In the genomic region with DNA sequence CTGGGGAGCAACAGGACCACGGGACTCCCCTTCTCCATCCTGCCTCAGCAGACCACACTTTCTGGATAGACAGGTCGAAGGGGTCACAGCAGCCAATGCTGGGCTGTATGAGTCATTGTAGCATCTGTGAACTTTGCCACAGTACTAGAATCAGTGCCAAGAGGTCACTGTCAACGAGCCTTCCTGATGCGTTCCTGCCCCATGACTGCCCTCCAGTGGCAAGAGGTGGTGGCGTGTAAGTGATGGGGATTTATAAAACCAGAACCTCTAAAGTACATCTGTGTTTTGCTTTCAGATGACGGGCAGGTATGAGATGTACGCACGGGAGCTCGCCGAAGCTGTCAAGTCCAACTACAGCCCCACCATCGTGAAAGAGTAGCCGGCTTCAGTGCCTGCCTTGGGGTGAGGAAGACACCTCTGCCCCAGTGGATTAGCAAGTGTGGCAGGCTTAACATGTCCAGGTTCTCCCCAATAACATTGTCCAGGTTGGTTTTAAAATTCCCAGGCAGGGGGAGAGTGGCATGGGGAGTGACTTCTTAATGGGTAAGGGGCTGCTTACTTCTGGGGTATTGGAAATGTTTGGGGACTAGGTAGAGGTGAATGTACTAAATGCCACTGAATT, we compare ENCODE assay signal across 8 cellular contexts. TPM values are rescaled to one million over a fixed set of nuclear protein-coding genes. Genes with fewer than 3 reads are reported as not detected.
DNase-seq lines count a peak whose midpoint lies in the region; FAIRE-seq and TF ChIP-seq lines count a peak whose summit lies in the region.

No MANE protein-coding gene starts in this region.

- H3K9me3 ChIP-seq in PC-9 (ENCODE audit: insufficient read depth, low read depth) (no peaks in the 10 kb centered on the region), neuronal stem cell (replicated peaks in 1 of 2; ENCODE audit: control insufficient read depth in 2 of 2, insufficient read depth in 1 of 2, low read depth in 1 of 2, low read length in 2 of 2) (no peaks in the 10 kb centered on the region), suprapubic skin (no peaks in the 10 kb centered on the region)

- intact Hi-C loops in PC-9 (cut with micrococcal nuclease; ENCODE audit: unreplicated experiment) = loop anchor here (2.0 to 10.0 kb wide), 2 partner anchors 103 to 201 kb away; no protein-coding TSS in a partner anchor

- TF ChIP-seq POLR2A in suprapubic skin (IDR thresholded peaks at IDR 0.05) = no peak

- no peak overlapping the region for H2BK120ac ChIP-seq in neuronal stem cell (ENCODE audit: low read depth, low read length)

- H2BK12ac ChIP-seq in neuronal stem cell (ENCODE audit: low read length) = no peak overlapping the region

- H3K4me1 ChIP-seq in PC-9 (replicated peaks; ENCODE audit: insufficient read depth) = peaks cover 26% of the 10 kb centered on the region
- peaks cover 0 to 2% of the 10 kb centered on the region in 2 donors for H3K4me1 ChIP-seq in neuronal stem cell (ENCODE audit: control insufficient read depth in 2 of 2, insufficient read depth in 1 of 2, low read depth in 1 of 2, low read length in 2 of 2)
- H3K4me1 ChIP-seq in suprapubic skin = peaks cover 19% of the 10 kb centered on the region

- H3K18ac ChIP-seq in neuronal stem cell (ENCODE audit: low read length) = no peak overlapping the region

- peak overlapping the region; percentile 16 for H2AK5ac ChIP-seq in neuronal stem cell (ENCODE audit: low read depth, low read length)

- no peak overlapping the region for H3K4me3 Mint-ChIP-seq in activated T-cell treated with anti-CD3 and anti-CD28 coated beads, Interleukin-2, amount 50 U/mL, for 24 hours

- H2AFZ ChIP-seq in PC-9 (no peak overlapping the region), neuronal stem cell (ENCODE audit: low read length) (no peak overlapping the region)

- H3K27me3 ChIP-seq in BJ (ENCODE audit: control insufficient read depth, insufficient read depth, low read length) = no peaks in the 10 kb centered on the region; the same call in 1 of the 2 replicates
- H3K27me3 ChIP-seq in PC-9 (ENCODE audit: insufficient read depth, low read depth) = no peaks in the 10 kb centered on the region
- H3K27me3 ChIP-seq in neuronal stem cell (ENCODE audit: control insufficient read depth in 3 of 3, insufficient read depth in 3 of 3, low read depth in 1 of 3, low read length in 3 of 3) = peaks cover 0 to 29% (median 0%) of the 10 kb centered on the region in 3 experiments
- no peaks in the 10 kb centered on the region for H3K27me3 ChIP-seq in suprapubic skin

- no peak overlapping the region for H2BK15ac ChIP-seq in neuronal stem cell (ENCODE audit: low read length)

- H3F3A ChIP-seq in PC-9 (ENCODE audit: insufficient read depth, low read depth) = peaks cover 5% of the 10 kb centered on the region; the same call in 1 of the 2 replicates

- H3K36me3 ChIP-seq in BJ (ENCODE audit: control insufficient read depth, insufficient read depth, low read length) (no peaks in the 10 kb centered on the region), PC-9 (ENCODE audit: low read depth) (no peaks in the 10 kb centered on the region), neuronal stem cell (replicated peaks in 1 of 2; ENCODE audit: control insufficient read depth in 2 of 2, insufficient read depth in 2 of 2, low read length in 2 of 2) (no peaks in the 10 kb centered on the region), suprapubic skin (no peaks in the 10 kb centered on the region)

- H3K79me1 ChIP-seq in neuronal stem cell (ENCODE audit: low read depth, low read length) = no peaks in the 10 kb centered on the region

- DNase-seq in BJ (ENCODE audit: low read depth) (no peak), GM19239 (ENCODE audit: insufficient read length, low spot score) (peak; percentile 81), HT-29 (ENCODE audit: low spot score) (peak; percentile 76), PC-9 (peak; percentile 66 to 68), fibroblast of peridontal ligament (ENCODE audit: extremely low read depth) (peak; percentile 72), neuronal stem cell (ENCODE audit: low spot score) (peak; percentile 59), suprapubic skin (ENCODE audit: low spot score in 2 of 2) (peak; percentile 85 to 88)
- peak; percentile 83 for DNase-seq in activated T-cell treated with anti-CD3 and anti-CD28 coated beads, Interleukin-2, amount 50 U/mL, for 24 hours

- H3K4ac ChIP-seq in neuronal stem cell (ENCODE audit: low read length) = no peak overlapping the region

- POLR2A ChIA-PET in BJ (lab: Charles Lee) (no interaction called here), PC-9 (lab: Charles Lee; ENCODE audit: unreplicated experiment) (no interaction called here)

- TF ChIP-seq CTCF in BJ (IDR thresholded peaks at IDR 0.05; ENCODE audit: insufficient read depth, low read depth, low read length) (peak; percentile 89), PC-9 (conservative IDR thresholded peaks at IDR 0.05) (peak; percentile 91), suprapubic skin (IDR thresholded peaks at IDR 0.05) (peak; percentile 69 to 85)

- CTCF ChIA-PET in BJ (lab: Yijun Ruan, JAX) (interaction anchor here (0.7 to 2.7 kb wide), 13 partner anchors 9 to 237 kb away, joined by 3 to 11 read pairs (median 3); no protein-coding TSS in a partner anchor), PC-9 (lab: Charles Lee) (interaction anchor here (0.7 kb wide), 1 partner anchor 612 kb away, joined by 3 read pairs; no protein-coding TSS in a partner anchor)

- H3K27ac Mint-ChIP-seq in activated T-cell treated with anti-CD3 and anti-CD28 coated beads, Interleukin-2, amount 50 U/mL, for 24 hours = peak overlapping the region; percentile 26

- H4K20me1 ChIP-seq in PC-9 (ENCODE audit: insufficient read depth) = peaks cover under 1% of the 10 kb centered on the region; the same call in 1 of the 2 replicates

- no peak for TF ChIP-seq EP300 in suprapubic skin (IDR thresholded peaks at IDR 0.05)

- no peak overlapping the region for H4K91ac ChIP-seq in neuronal stem cell (ENCODE audit: low read depth, low read length, poor library complexity)

- H3K4me3 ChIP-seq in BJ (ENCODE audit: low read depth, low read length) = no peak overlapping the region
- no peak overlapping the region for H3K4me3 ChIP-seq in PC-9
- no peak overlapping the region for H3K4me3 ChIP-seq in neuronal stem cell (ENCODE audit: low read length in 2 of 2)
- no peak overlapping the region for H3K4me3 ChIP-seq in suprapubic skin

- H3K4me1 Mint-ChIP-seq in activated T-cell treated with anti-CD3 and anti-CD28 coated beads, Interleukin-2, amount 50 U/mL, for 24 hours (ENCODE audit: low read depth) = peaks cover 11% of the 10 kb centered on the region

- H3K9me3 Mint-ChIP-seq in activated T-cell treated with anti-CD3 and anti-CD28 coated beads, Interleukin-2, amount 50 U/mL, for 24 hours = no peaks in the 10 kb centered on the region

- no peaks in the 10 kb centered on the region for H3K79me2 ChIP-seq in PC-9 (ENCODE audit: low read depth)

- H3K23ac ChIP-seq in neuronal stem cell (ENCODE audit: low read depth, low read length, poor library complexity) = no peak overlapping the region

- H3K27me3 Mint-ChIP-seq in activated T-cell treated with anti-CD3 and anti-CD28 coated beads, Interleukin-2, amount 50 U/mL, for 24 hours = no peaks in the 10 kb centered on the region

- no TSS peak for BruUV-seq in PC-9 (replicated peaks; lab: Mats Ljungman, UMichigan)

- FAIRE-seq in GM19239 (lab: Jason Lieb, UNC) = peak; percentile 97

- H3K4me2 ChIP-seq in PC-9 (peak overlapping the region; percentile 41; the same call in 1 of the 2 replicates), neuronal stem cell (ENCODE audit: insufficient read depth, low read length, poor library complexity, severe bottlenecking) (no peak overlapping the region)

- H2BK5ac ChIP-seq in neuronal stem cell (ENCODE audit: low read length) = no peak overlapping the region

- H4K8ac ChIP-seq in neuronal stem cell (ENCODE audit: low read depth, low read length) = no peak overlapping the region

- H3K27ac ChIP-seq in PC-9 (no peak overlapping the region), neuronal stem cell (replicated peaks; ENCODE audit: low read length) (no peak overlapping the region), suprapubic skin (no peak overlapping the region)

- no peaks in the 10 kb centered on the region for H3K36me3 Mint-ChIP-seq in activated T-cell treated with anti-CD3 and anti-CD28 coated beads, Interleukin-2, amount 50 U/mL, for 24 hours (ENCODE audit: low read depth)

- no CpG with 5 or more reads among the region's 12 CpGs for WGBS in neuronal stem cell (ENCODE audit: extremely low coverage in 2 of 2, insufficient read length in 2 of 2, insufficient replicate concordance in 1 of 2), 2 donors
- WGBS in suprapubic skin = 4% methylated on average over 12 of the region's 12 CpGs

- no peaks in the 10 kb centered on the region for H3K9me2 ChIP-seq in PC-9 (ENCODE audit: insufficient read depth)

- H3K9ac ChIP-seq in neuronal stem cell (ENCODE audit: low read depth, low read length, poor library complexity) = no peak overlapping the region

- no peak overlapping the region for H3K14ac ChIP-seq in neuronal stem cell (ENCODE audit: low read length)

RNA-seq across cellular contexts. Expression of a gene that starts 29.4 kb away (rescaled TPM):
- polyA plus RNA-seq in BJ (2011; rRNA removed) = 81.1 and 131 TPM in 2 replicates
- polyA minus RNA-seq in BJ (2011; rRNA and poly(A)+ RNA removed) = 107 and 186 TPM in 2 replicates
- 178 and 179 TPM in 2 replicates for total RNA-seq in HT-29 (2014; rRNA removed; shearing (Covaris generic))
- 69.1 and 80.2 TPM in 2 replicates for total RNA-seq in PC-9 (2021)
- 35.1 TPM for polyA plus RNA-seq in neuronal stem cell (2013, experiment 1 of 2)
- polyA plus RNA-seq in neuronal stem cell (2013, experiment 2 of 2) = 35.4 TPM
- 10 to 100 TPM; 75.2 to 97.5 (median 93.0) TPM for total RNA-seq in suprapubic skin

RNA-seq across cellular contexts. Expression of a gene that starts 30.3 kb away (rescaled TPM):
- polyA plus RNA-seq in BJ (2011; rRNA removed) = 168 and 231 TPM in 2 replicates
- polyA minus RNA-seq in BJ (2011; rRNA and poly(A)+ RNA removed) = 74.7 and 116 TPM in 2 replicates
- total RNA-seq in HT-29 (2014; rRNA removed; shearing (Covaris generic)) = 170 and 171 TPM in 2 replicates
- 77.1 and 117 TPM in 2 replicates for total RNA-seq in PC-9 (2021)
- 103 TPM for polyA plus RNA-seq in neuronal stem cell (2013, experiment 1 of 2)
- polyA plus RNA-seq in neuronal stem cell (2013, experiment 2 of 2) = 104 TPM
- total RNA-seq in suprapubic skin = 100 to 1,000 TPM; 168 to 208 (median 186) TPM

RNA-seq across cellular contexts. Expression of a gene that starts 30.4 kb away (rescaled TPM):
- polyA plus RNA-seq in BJ (2011; rRNA removed) = 0.09 and 0.10 TPM in 2 replicates
- polyA minus RNA-seq in BJ (2011; rRNA and poly(A)+ RNA removed) = 0.09 and 0.15 TPM in 2 replicates
- total RNA-seq in HT-29 (2014; rRNA removed; shearing (Covaris generic)) = not detected in 2 replicates
- total RNA-seq in PC-9 (2021) (0.17 and 0.80 TPM in 2 replicates), suprapubic skin (1 to 10 TPM in 2 of 4 donors, under 1 TPM in 2; 0.51 to 2.4 (median 1.6) TPM)
- 0.21 TPM for polyA plus RNA-seq in neuronal stem cell (2013, experiment 1 of 2)
- 0.12 TPM for polyA plus RNA-seq in neuronal stem cell (2013, experiment 2 of 2)
